In the genomic region with DNA sequence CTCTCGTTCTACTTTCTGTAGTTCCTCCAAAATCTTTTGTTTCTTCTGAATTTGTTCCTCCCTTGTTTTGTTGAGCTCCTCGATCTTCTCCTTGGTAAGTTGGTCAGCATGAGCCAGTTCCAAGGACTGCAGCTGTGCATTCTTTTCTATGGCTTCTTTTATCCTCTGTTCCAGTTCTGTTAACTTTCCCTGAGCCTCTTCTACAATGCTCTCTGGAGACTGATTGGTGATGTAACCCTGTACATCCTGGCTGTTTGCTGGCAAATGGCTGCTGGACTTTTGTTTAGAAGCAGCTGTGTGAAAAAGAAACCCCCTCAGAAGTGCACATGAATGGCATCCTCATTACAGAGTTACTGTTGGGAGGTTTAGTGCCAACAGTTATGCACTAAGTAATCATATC, we compare ENCODE assay signal across 1 cellular context.
TF ChIP-seq lines count a peak whose summit lies in the region.

No MANE protein-coding gene starts in this region.

TF ChIP-seq in K562, 482 proteins besides CTCF, POLR2A, EP300 and RAD21:
- TF ChIP-seq, protein P1, sequence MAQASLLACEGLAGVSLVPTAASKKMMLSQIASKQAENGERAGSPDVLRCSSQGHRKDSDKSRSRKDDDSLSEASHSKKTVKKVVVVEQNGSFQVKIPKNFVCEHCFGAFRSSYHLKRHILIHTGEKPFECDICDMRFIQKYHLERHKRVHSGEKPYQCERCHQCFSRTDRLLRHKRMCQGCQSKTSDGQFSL (CRISPR knock-in tag; IDR thresholded peaks at IDR 0.05): no peak
- TF ChIP-seq, protein P1 (tag; IDR thresholded peaks at IDR 0.05): no peak
- TF ChIP-seq KLF16 (IDR thresholded peaks at IDR 0.05) (no peak), ZFX (CRISPR knock-in tag; IDR thresholded peaks at IDR 0.05) (0 out of 2 replicates have a peak, but pooled peaks have one; percentile 21), BACH1 (tag; IDR thresholded peaks at IDR 0.05) (no peak)
- TF ChIP-seq, protein P2, sequence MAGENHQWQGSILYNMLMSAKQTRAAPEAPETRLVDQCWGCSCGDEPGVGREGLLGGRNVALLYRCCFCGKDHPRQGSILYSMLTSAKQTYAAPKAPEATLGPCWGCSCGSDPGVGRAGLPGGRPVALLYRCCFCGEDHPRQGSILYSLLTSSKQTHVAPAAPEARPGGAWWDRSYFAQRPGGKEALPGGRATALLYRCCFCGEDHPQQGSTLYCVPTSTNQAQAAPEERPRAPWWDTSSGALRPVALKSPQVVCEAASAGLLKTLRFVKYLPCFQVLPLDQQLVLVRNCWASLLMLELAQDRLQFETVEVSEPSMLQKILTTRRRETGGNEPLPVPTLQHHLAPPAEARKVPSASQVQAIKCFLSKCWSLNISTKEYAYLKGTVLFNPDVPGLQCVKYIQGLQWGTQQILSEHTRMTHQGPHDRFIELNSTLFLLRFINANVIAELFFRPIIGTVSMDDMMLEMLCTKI (IDR thresholded peaks at IDR 0.05; ENCODE audit: partially characterized antibody): no peak
